ENCODE assay signal across 12 cellular contexts in genomic region chr6:11833626-11834592, GRCh38. TPM values are rescaled to one million over a fixed set of nuclear protein-coding genes. Genes with fewer than 3 reads are reported as not detected.
A peak's percentile ranks its signal among the peaks of the same experiment; 100 is the strongest.
DNase-seq lines count a peak whose midpoint lies in the region; ATAC-seq and TF ChIP-seq lines count a peak whose summit lies in the region.
"Had no signal": no experiment of that assay in that cellular context is flagged by ENCODE, and none has a peak within 500 bp of the region (broad histone marks: within the 10 kb centered on the region; RNA-seq: fewer than 3 reads in every experiment).

No MANE protein-coding gene starts in this region.

- H3K9me3 ChIP-seq in tibial artery (peaks cover 0 to 5% (median 0%) of the 10 kb centered on the region in 3 donors), breast epithelium (no peaks in the 10 kb centered on the region)

- peak; percentile 29 for DNase-seq in kidney tubule cell (ENCODE audit: low spot score)
- no peak for DNase-seq in DMS53 (lab: John Stamatoyannopoulos, UW)
- DNase-seq in tibial artery, result no peak
- DNase-seq in breast epithelium (ENCODE audit: low spot score in 2 of 2), result no peak
- no peak for DNase-seq in Kasumi-1 (lab: John Stamatoyannopoulos, UW)
- DNase-seq: activated T-cell treated with anti-CD3 and anti-CD28 coated beads, Interleukin-2, amount 50 U/mL, for 48 hours; IMR-90; kidney glomerular epithelial cell; SHP77 had no signal

- no peaks in the 10 kb centered on the region for H3K36me3 ChIP-seq in tibial artery
- no peaks in the 10 kb centered on the region for H3K36me3 ChIP-seq in breast epithelium

- peak; percentile 73 for ATAC-seq in GM18505 (IDR thresholded peaks at IDR 0.05; ENCODE audit: unreplicated experiment)
- peak; percentile 83 for ATAC-seq in GM21447 (IDR thresholded peaks at IDR 0.05; ENCODE audit: unreplicated experiment)
- peak; percentile 62 for ATAC-seq in HG03139 (IDR thresholded peaks at IDR 0.05; ENCODE audit: unreplicated experiment)

- TF ChIP-seq POLR2A in GM18505 (IDR thresholded peaks at IDR 0.05; ENCODE audit: borderline replicate concordance, extremely low read depth, insufficient read depth, insufficient read length) (peak; percentile 27), breast epithelium (IDR thresholded peaks at IDR 0.05) (no peak)

- H3K27ac ChIP-seq in tibial artery (no peak overlapping the region), breast epithelium (no peak overlapping the region)

- H3K4me3 ChIP-seq in tibial artery, result no peak overlapping the region
- H3K4me3 ChIP-seq in breast epithelium, result no peak overlapping the region

- intact Hi-C loops in tibial artery (cut with DNase I; ENCODE audit: low total_unique reads) (no loop called here), breast epithelium (cut with DNase I; ENCODE audit: low total_unique reads) (no loop called here)

- H3K4me1 ChIP-seq in tibial artery, result no peaks in the 10 kb centered on the region
- H3K4me1 ChIP-seq in breast epithelium, result no peaks in the 10 kb centered on the region

- H3K27me3 ChIP-seq in tibial artery (no peaks in the 10 kb centered on the region), breast epithelium (no peaks in the 10 kb centered on the region)

- TF ChIP-seq CTCF in tibial artery (IDR thresholded peaks at IDR 0.05), result no peak
- TF ChIP-seq CTCF in breast epithelium (IDR thresholded peaks at IDR 0.05), result no peak

RNA-seq across cellular contexts. Expression of gene ADTRP, which starts 55.3 kb away (rescaled TPM):
- total RNA-seq in breast epithelium, result 1 to 10 TPM in 2 of 3 donors, under 1 TPM in 1; 0.48 to 2.9 (median 2.6) TPM
